28 cellular contexts compared by ENCODE assay signal in the genomic region with DNA sequence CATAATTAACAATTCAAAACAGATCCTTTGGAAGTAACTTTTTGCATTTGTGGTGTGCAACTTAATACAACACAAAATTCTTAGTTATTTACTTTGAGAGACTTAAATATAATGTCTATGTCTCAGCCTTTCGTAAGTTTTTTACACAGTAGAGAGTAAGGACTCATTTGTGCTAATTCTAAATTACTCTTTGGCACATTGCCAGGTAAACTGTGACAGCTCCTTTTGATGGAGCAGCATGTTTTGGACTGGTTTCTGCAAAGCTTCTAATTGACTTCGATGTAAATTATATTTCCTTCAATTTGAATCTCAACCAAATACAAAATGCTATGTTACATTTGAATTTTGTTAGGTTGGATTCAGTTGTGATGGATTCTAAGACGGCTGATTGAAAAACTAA.
"Had no signal": no experiment of that assay in that cellular context is flagged by ENCODE, and none has a peak within 500 bp of the region (broad histone marks: within the 10 kb centered on the region; RNA-seq: fewer than 3 reads in every experiment).

No MANE protein-coding gene starts in this region.

- H3K9me3 ChIP-seq: left lung, lower lobe of right lung, pancreas, prostate gland, sigmoid colon, spleen, suprapubic skin, thoracic aorta, tibial artery, upper lobe of right lung had no signal

- H3K27ac ChIP-seq: left lung, lower lobe of right lung, pancreas, prostate gland, sigmoid colon, spleen, suprapubic skin, thoracic aorta, tibial artery, upper lobe of right lung had no signal

- H3K27me3 ChIP-seq: left lung, pancreas, sigmoid colon, spleen, suprapubic skin, tibial artery, upper lobe of right lung had no signal

- FAIRE-seq: islet of Langerhans, kidney, pancreas, small intestine, urothelium cell line had no signal

- ATAC-seq: left colon; left lung; lower lobe of right lung; naive thymus-derived CD8-positive, alpha-beta T cell; pancreas; right cardiac atrium; stimulated activated effector memory CD8-positive, alpha-beta T cell treated with anti-CD3 and anti-CD28 coated beads, Interleukin-12 subunit alpha, Interleukin-12 subunit beta, amount 100 ng/mL, for 72 hours; upper lobe of right lung had no signal

- H3K4me1 ChIP-seq: lower lobe of right lung, pancreas, prostate gland, sigmoid colon, spleen, suprapubic skin, tibial artery, upper lobe of right lung had no signal

- H3K36me3 ChIP-seq: left lung, lower lobe of right lung, pancreas, prostate gland, sigmoid colon, spleen, suprapubic skin, thoracic aorta, tibial artery, upper lobe of right lung had no signal

- H3K4me3 ChIP-seq: left lung, lower lobe of right lung, pancreas, prostate gland, sigmoid colon, spleen, suprapubic skin, thoracic aorta, tibial artery, upper lobe of right lung had no signal

- DNase-seq: hypothalamus; immature natural killer cell; kidney; left colon; left lung; lower lobe of right lung; mammary epithelial cell; mesenchymal stem cell; naive thymus-derived CD8-positive, alpha-beta T cell; nucleus accumbens; pancreas; posterior cingulate gyrus; retina; right cardiac atrium; sigmoid colon; small intestine; spleen; stimulated activated CD4-positive, alpha-beta T cell treated with anti-CD3 and anti-CD28 coated beads, Interleukin-4, amount 100 ng/mL, for 24 hours; stimulated activated naive CD4-positive, alpha-beta T cell; tibial artery; trophoblast cell; upper lobe of right lung had no signal
